Comparison of ENCODE assay signal across 1 cellular context in genomic region chr21:44699502-44700001, GRCh38.
TF ChIP-seq lines count a peak whose summit lies in the region.

No MANE protein-coding gene starts in this region.

TF ChIP-seq in H1, 55 proteins besides CTCF, POLR2A, EP300 and RAD21:
- TF ChIP-seq PHF8 (conservative IDR thresholded peaks at IDR 0.05; ENCODE audit: low read depth, low read length) (no peak), RFX5 (IDR thresholded peaks at IDR 0.05; ENCODE audit: borderline replicate concordance, low read depth, low read length) (no peak), EZH2 (IDR thresholded peaks at IDR 0.05; ENCODE audit: low read depth, low read length, severe bottlenecking) (no peak), SP4 (IDR thresholded peaks at IDR 0.05; ENCODE audit: low read length) (no peak), ZNF274 (IDR thresholded peaks at IDR 0.05; ENCODE audit: borderline replicate concordance, extremely low read depth, low read length) (no peak), RBBP5 (IDR thresholded peaks at IDR 0.05; ENCODE audit: borderline replicate concordance, low read depth, low read length) (no peak), JUND (IDR thresholded peaks at IDR 0.05; ENCODE audit: low read length) (no peak), HDAC2 (IDR thresholded peaks at IDR 0.05; ENCODE audit: borderline replicate concordance in 1 of 2, low read depth in 2 of 2, low read length in 2 of 2) (no peak), JUN (IDR thresholded peaks at IDR 0.05; ENCODE audit: low read depth, low read length) (no peak), NRF1 (IDR thresholded peaks at IDR 0.05; ENCODE audit: low read depth, low read length) (no peak), FOSL1 (IDR thresholded peaks at IDR 0.05; ENCODE audit: insufficient read depth, low read depth, low read length) (no peak), TBP (IDR thresholded peaks at IDR 0.05; ENCODE audit: low read depth, low read length) (no peak), RXRA (IDR thresholded peaks at IDR 0.05; ENCODE audit: insufficient read depth, low read depth, low read length) (no peak)
- TF ChIP-seq, protein P1, sequence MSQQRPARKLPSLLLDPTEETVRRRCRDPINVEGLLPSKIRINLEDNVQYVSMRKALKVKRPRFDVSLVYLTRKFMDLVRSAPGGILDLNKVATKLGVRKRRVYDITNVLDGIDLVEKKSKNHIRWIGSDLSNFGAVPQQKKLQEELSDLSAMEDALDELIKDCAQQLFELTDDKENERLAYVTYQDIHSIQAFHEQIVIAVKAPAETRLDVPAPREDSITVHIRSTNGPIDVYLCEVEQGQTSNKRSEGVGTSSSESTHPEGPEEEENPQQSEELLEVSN (IDR thresholded peaks at IDR 0.05) = no peak
